Comparison of ENCODE assay signal across 1 cellular context in genomic region chr15:98863983-98864382, GRCh38.
TF ChIP-seq lines count a peak whose summit lies in the region.

No MANE protein-coding gene starts in this region.

TF ChIP-seq in HepG2, 621 proteins besides CTCF, POLR2A, EP300 and RAD21 (continued from another document):
- TF ChIP-seq, protein P1, sequence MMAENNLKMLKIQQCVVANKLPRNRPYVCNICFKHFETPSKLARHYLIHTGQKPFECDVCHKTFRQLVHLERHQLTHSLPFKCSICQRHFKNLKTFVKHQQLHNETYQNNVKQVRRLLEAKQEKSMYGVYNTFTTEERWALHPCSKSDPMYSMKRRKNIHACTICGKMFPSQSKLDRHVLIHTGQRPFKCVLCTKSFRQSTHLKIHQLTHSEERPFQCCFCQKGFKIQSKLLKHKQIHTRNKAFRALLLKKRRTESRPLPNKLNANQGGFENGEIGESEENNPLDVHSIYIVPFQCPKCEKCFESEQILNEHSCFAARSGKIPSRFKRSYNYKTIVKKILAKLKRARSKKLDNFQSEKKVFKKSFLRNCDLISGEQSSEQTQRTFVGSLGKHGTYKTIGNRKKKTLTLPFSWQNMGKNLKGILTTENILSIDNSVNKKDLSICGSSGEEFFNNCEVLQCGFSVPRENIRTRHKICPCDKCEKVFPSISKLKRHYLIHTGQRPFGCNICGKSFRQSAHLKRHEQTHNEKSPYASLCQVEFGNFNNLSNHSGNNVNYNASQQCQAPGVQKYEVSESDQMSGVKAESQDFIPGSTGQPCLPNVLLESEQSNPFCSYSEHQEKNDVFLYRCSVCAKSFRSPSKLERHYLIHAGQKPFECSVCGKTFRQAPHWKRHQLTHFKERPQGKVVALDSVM (CRISPR knock-in tag; IDR thresholded peaks at IDR 0.05): peak; percentile 42; the same call in 1 of the 2 replicates
- TF ChIP-seq ZNF569 (CRISPR knock-in tag; IDR thresholded peaks at IDR 0.05; ENCODE audit: borderline replicate concordance) (no peak), TARDBP (CRISPR knock-in tag; IDR thresholded peaks at IDR 0.05) (no peak), ELF3 (CRISPR knock-in tag; IDR thresholded peaks at IDR 0.05) (no peak), STAG1 (CRISPR knock-in tag; IDR thresholded peaks at IDR 0.05) (no peak), MIXL1 (CRISPR knock-in tag; IDR thresholded peaks at IDR 0.05) (no peak), GZF1 (CRISPR knock-in tag; IDR thresholded peaks at IDR 0.05) (no peak), NFE2 (CRISPR knock-in tag; IDR thresholded peaks at IDR 0.05) (no peak), ZNF121 (CRISPR knock-in tag; IDR thresholded peaks at IDR 0.05) (peak; percentile 73)
